In genomic region chr6:156760377-156760776, GRCh38 we compare ENCODE assay signal across 21 cellular contexts.
"Had no signal": no experiment of that assay in that cellular context is flagged by ENCODE, and none has a peak within 500 bp of the region (broad histone marks: within the 10 kb centered on the region; RNA-seq: fewer than 3 reads in every experiment).

No MANE protein-coding gene starts in this region.

- H3K9me3 ChIP-seq: left ventricle myocardium inferior, lower lobe of right lung, psoas muscle, right lobe of liver, stomach, thoracic aorta had no signal

- H3K27ac ChIP-seq: dorsolateral prefrontal cortex, hepatocyte, left ventricle myocardium inferior, lower lobe of right lung, psoas muscle, right lobe of liver, stomach, thoracic aorta had no signal

- H3K27me3 ChIP-seq: dorsolateral prefrontal cortex, hepatocyte, right lobe of liver, stomach had no signal

- H3K36me3 ChIP-seq: left ventricle myocardium inferior, lower lobe of right lung, right lobe of liver, stomach, thoracic aorta had no signal

- FAIRE-seq: kidney had no signal

- DNase-seq: cortex of kidney; dorsolateral prefrontal cortex; effector CD8-positive, alpha-beta T cell; foreskin melanocyte; head of caudate nucleus; kidney; left cardiac atrium; left ventricle myocardium inferior; lower lobe of right lung; natural killer cell; nucleus accumbens; psoas muscle; retina; right lobe of liver; stimulated activated CD4-positive, alpha-beta T cell treated with anti-CD3 and anti-CD28 coated beads, Interleukin-4, amount 100 ng/mL, for 4 hours; stimulated activated naive CD4-positive, alpha-beta T cell; stomach; substantia nigra; trophoblast cell had no signal

- H3K4me2 ChIP-seq: hepatocyte had no signal

- ATAC-seq: left cardiac atrium, lower lobe of right lung, psoas muscle, right lobe of liver had no signal

- H3K4me1 ChIP-seq: left ventricle myocardium inferior, lower lobe of right lung, psoas muscle, right lobe of liver, stomach had no signal

- H3K79me2 ChIP-seq: hepatocyte had no signal

- H2AFZ ChIP-seq: hepatocyte had no signal

- H3K4me3 ChIP-seq: dorsolateral prefrontal cortex, hepatocyte, left ventricle myocardium inferior, lower lobe of right lung, psoas muscle, right lobe of liver, stomach, thoracic aorta had no signal
